In the genomic region with DNA sequence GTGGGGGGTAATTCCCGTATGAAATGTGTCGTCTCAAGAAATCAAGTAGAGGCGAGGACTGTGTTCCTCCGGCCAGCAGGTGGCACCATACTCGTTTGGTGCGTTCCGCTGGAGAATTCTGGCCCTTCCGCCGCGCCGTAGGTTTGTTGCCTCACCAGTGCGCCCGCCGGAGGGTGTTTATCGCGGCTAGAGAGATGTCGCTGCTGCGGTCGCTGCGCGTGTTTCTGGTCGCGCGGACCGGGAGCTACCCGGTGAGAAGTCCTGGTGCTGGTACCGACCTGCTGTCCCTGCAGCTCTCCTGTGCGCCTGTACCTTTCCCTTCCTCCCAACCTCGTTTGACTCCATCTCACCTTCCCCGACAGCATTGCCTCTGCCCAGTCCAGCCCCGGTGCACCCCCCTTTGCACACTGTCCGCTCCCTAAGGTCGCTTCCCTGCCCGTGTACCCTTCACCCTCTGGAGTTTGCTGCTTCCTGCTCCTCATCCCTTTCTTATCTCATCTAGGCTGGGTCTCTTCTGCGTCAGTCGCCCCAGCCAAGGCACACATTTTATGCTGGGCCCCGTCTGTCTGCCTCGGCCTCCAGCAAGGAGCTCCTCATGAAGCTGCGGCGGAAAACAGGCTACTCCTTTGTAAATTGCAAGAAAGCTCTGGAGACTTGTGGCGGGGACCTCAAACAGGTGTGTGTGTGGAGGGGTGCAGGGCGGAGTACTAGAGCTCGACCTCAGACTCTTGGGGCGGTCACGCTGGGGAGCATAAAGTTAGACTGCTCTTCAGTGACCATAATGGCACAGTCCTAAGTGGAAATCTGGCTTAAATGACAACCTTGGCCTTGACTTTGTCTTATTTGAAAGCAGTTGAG, we compare ENCODE assay signal across 1 cellular context.
TF ChIP-seq lines count a peak whose summit lies in the region.

Gene TSFM, plus strand, starts transcription at position 180 of the 858 bp plus-strand sequence. Its CDS starts 15 bp downstream, at position 195.

TF ChIP-seq in K562, 482 proteins besides CTCF, POLR2A, EP300 and RAD21 (continued from another document and continues in another):
- TF ChIP-seq, protein P1, sequence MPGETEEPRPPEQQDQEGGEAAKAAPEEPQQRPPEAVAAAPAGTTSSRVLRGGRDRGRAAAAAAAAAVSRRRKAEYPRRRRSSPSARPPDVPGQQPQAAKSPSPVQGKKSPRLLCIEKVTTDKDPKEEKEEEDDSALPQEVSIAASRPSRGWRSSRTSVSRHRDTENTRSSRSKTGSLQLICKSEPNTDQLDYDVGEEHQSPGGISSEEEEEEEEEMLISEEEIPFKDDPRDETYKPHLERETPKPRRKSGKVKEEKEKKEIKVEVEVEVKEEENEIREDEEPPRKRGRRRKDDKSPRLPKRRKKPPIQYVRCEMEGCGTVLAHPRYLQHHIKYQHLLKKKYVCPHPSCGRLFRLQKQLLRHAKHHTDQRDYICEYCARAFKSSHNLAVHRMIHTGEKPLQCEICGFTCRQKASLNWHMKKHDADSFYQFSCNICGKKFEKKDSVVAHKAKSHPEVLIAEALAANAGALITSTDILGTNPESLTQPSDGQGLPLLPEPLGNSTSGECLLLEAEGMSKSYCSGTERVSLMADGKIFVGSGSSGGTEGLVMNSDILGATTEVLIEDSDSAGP (CRISPR knock-in tag; IDR thresholded peaks at IDR 0.05) = peak; percentile 80; the same call in 1 of the 2 replicates
- TF ChIP-seq TEAD4 (IDR thresholded peaks at IDR 0.05; ENCODE audit: low read length) (peak; percentile 78), TEAD4 (CRISPR knock-in tag; IDR thresholded peaks at IDR 0.05; ENCODE audit: borderline replicate concordance) (no peak), CEBPG (CRISPR knock-in tag; IDR thresholded peaks at IDR 0.05) (peak; percentile 95), CEBPG (tag; conservative IDR thresholded peaks at IDR 0.05 in 1 of 2, IDR thresholded peaks at IDR 0.05 in 1 of 2) (peak; percentile 85 to 93), SAFB (IDR thresholded peaks at IDR 0.05; ENCODE audit: borderline replicate concordance, low read depth, low read length) (no peak), NUFIP1 (IDR thresholded peaks at IDR 0.05; ENCODE audit: partially characterized antibody) (peak; percentile 9), MEF2A (IDR thresholded peaks at IDR 0.05; ENCODE audit: control insufficient read depth, low read depth, low read length) (no peak), ZC3H11A (IDR thresholded peaks at IDR 0.05; ENCODE audit: low read depth, low read length) (no peak), PRPF4 (IDR thresholded peaks at IDR 0.05; ENCODE audit: insufficient read depth, low read depth, low read length, poor library complexity, severe bottlenecking) (no peak), ZBTB5 (IDR thresholded peaks at IDR 0.05) (no peak), TARDBP (IDR thresholded peaks at IDR 0.05) (peak; percentile 88; the same call in 1 of the 2 replicates), HMGN3 (IDR thresholded peaks at IDR 0.05; ENCODE audit: borderline replicate concordance, extremely low read depth, insufficient read length, low read depth, low read length) (peak; percentile 90), PKNOX1 (IDR thresholded peaks at IDR 0.05) (no peak; the same call in 1 of the 2 replicates), RBM14 (IDR thresholded peaks at IDR 0.05; ENCODE audit: borderline replicate concordance, insufficient read depth, low read depth, low read length) (no peak), ZNF239 (CRISPR knock-in tag; IDR thresholded peaks at IDR 0.05) (0 out of 2 replicates have a peak, but pooled peaks have one; percentile 36), KDM5B (IDR thresholded peaks at IDR 0.05; ENCODE audit: insufficient replicate concordance, low read depth, low read length) (peak; percentile 94), RUNX1 (IDR thresholded peaks at IDR 0.05; ENCODE audit: low read depth) (no peak), ZNF586 (CRISPR knock-in tag; conservative IDR thresholded peaks at IDR 0.05) (no peak), STAG1 (CRISPR knock-in tag; IDR thresholded peaks at IDR 0.05; ENCODE audit: borderline replicate concordance) (0 out of 2 replicates have a peak, but pooled peaks have one; percentile 8), YY1 (IDR thresholded peaks at IDR 0.05; ENCODE audit: borderline replicate concordance in 1 of 3, control insufficient read depth in 1 of 3, extremely low read depth in 1 of 3, insufficient read depth in 3 of 3, insufficient read length in 1 of 3, insufficient replicate concordance in 2 of 3, low read depth in 1 of 3, low read length in 2 of 3) (peak; percentile 8 to 75 (median 71)), FIP1L1 (IDR thresholded peaks at IDR 0.05; ENCODE audit: low read depth, low read length, poor library complexity, severe bottlenecking) (peak; percentile 59), NCOR1 (IDR thresholded peaks at IDR 0.05) (peak; percentile 56), MCM5 (IDR thresholded peaks at IDR 0.05; ENCODE audit: low read depth) (no peak), NFATC3 (IDR thresholded peaks at IDR 0.05) (no peak), HOXB6 (CRISPR knock-in tag; IDR thresholded peaks at IDR 0.05; ENCODE audit: borderline replicate concordance) (no peak), U2AF2 (optimal IDR thresholded peaks at IDR 0.05; ENCODE audit: low read depth, low read length) (no peak), SMARCA4 (IDR thresholded peaks at IDR 0.05) (no peak; the same call in 1 of the 2 replicates), ESRRB (CRISPR knock-in tag; IDR thresholded peaks at IDR 0.05; ENCODE audit: borderline replicate concordance) (no peak), MED1 (CRISPR knock-in tag; IDR thresholded peaks at IDR 0.05; ENCODE audit: borderline replicate concordance) (no peak), STAT6 (CRISPR knock-in tag; IDR thresholded peaks at IDR 0.05) (no peak), ZBTB7A (IDR thresholded peaks at IDR 0.05; ENCODE audit: borderline replicate concordance, control insufficient read depth, low read depth, low read length) (no peak), CBX8 (IDR thresholded peaks at IDR 0.05; ENCODE audit: borderline replicate concordance, extremely low read depth, low read depth, low read length, poor library complexity, severe bottlenecking) (no peak), PML (IDR thresholded peaks at IDR 0.05; ENCODE audit: low read length) (peak; percentile 69; the same call in 1 of the 2 replicates), BMI1 (IDR thresholded peaks at IDR 0.05; ENCODE audit: low read length) (no peak), ZFP36 (IDR thresholded peaks at IDR 0.05; ENCODE audit: low read depth, low read length, partially characterized antibody) (peak; percentile 29), ID3 (CRISPR knock-in tag; IDR thresholded peaks at IDR 0.05) (no peak), ID3 (tag; IDR thresholded peaks at IDR 0.05) (no peak), DMBX1 (CRISPR knock-in tag; IDR thresholded peaks at IDR 0.05; ENCODE audit: borderline replicate concordance) (no peak), SMC3 (conservative IDR thresholded peaks at IDR 0.05; ENCODE audit: insufficient read depth, low read depth, low read length) (peak; percentile 57; the same call in 1 of the 2 replicates), THAP7 (CRISPR knock-in tag; IDR thresholded peaks at IDR 0.05) (no peak), CTCFL (IDR thresholded peaks at IDR 0.05; ENCODE audit: borderline replicate concordance, insufficient read depth, low read depth, low read length, poor library complexity, severe bottlenecking) (peak; percentile 92), PHF8 (IDR thresholded peaks at IDR 0.05; ENCODE audit: borderline replicate concordance, low read length) (peak; percentile 97), SP2 (IDR thresholded peaks at IDR 0.05; ENCODE audit: extremely low read depth, low read depth, low read length, poor library complexity, severe bottlenecking) (peak; percentile 66)
- TF ChIP-seq, protein P2, sequence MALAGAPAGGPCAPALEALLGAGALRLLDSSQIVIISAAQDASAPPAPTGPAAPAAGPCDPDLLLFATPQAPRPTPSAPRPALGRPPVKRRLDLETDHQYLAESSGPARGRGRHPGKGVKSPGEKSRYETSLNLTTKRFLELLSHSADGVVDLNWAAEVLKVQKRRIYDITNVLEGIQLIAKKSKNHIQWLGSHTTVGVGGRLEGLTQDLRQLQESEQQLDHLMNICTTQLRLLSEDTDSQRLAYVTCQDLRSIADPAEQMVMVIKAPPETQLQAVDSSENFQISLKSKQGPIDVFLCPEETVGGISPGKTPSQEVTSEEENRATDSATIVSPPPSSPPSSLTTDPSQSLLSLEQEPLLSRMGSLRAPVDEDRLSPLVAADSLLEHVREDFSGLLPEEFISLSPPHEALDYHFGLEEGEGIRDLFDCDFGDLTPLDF (CRISPR knock-in tag; IDR thresholded peaks at IDR 0.05) = no peak
- TF ChIP-seq, protein P3, sequence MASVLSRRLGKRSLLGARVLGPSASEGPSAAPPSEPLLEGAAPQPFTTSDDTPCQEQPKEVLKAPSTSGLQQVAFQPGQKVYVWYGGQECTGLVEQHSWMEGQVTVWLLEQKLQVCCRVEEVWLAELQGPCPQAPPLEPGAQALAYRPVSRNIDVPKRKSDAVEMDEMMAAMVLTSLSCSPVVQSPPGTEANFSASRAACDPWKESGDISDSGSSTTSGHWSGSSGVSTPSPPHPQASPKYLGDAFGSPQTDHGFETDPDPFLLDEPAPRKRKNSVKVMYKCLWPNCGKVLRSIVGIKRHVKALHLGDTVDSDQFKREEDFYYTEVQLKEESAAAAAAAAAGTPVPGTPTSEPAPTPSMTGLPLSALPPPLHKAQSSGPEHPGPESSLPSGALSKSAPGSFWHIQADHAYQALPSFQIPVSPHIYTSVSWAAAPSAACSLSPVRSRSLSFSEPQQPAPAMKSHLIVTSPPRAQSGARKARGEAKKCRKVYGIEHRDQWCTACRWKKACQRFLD (CRISPR knock-in tag; IDR thresholded peaks at IDR 0.05) = no peak
- TF ChIP-seq, protein P4, sequence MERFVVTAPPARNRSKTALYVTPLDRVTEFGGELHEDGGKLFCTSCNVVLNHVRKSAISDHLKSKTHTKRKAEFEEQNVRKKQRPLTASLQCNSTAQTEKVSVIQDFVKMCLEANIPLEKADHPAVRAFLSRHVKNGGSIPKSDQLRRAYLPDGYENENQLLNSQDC (CRISPR knock-in tag; IDR thresholded peaks at IDR 0.05) = 0 out of 2 replicates have a peak, but pooled peaks have one; percentile 46
